ENCODE assay signal across 8 cellular contexts in genomic region chrX:57821703-57822375, GRCh38.
DNase-seq lines count a peak whose midpoint lies in the region; ATAC-seq and TF ChIP-seq lines count a peak whose summit lies in the region.

No MANE protein-coding gene starts in this region.

- no peaks in the 10 kb centered on the region for H3K27me3 ChIP-seq in BE2C

- H3K9me3 ChIP-seq in BE2C, result no peaks in the 10 kb centered on the region

- TF ChIP-seq CTCF in BE2C (IDR thresholded peaks at IDR 0.05; ENCODE audit: low read depth, low read length), result peak; percentile 71

- no peaks in the 10 kb centered on the region for H3K27me3 Mint-ChIP-seq in activated T-cell treated with anti-CD3 and anti-CD28 coated beads, Interleukin-2, amount 50 U/mL, for 4 hours (ENCODE audit: low read depth)

- no peaks in the 10 kb centered on the region for H3K36me3 Mint-ChIP-seq in activated T-cell treated with anti-CD3 and anti-CD28 coated beads, Interleukin-2, amount 50 U/mL, for 4 hours (ENCODE audit: insufficient read depth)

- no peaks in the 10 kb centered on the region for H3K4me1 ChIP-seq in BE2C

- DNase-seq in BE2C (peak; percentile 20), NCI-H526 treated with DMSO at 0.1 percent for 48 hours (lab: John Stamatoyannopoulos, UW) (peak; percentile 55), glomerular visceral epithelial cell (ENCODE audit: extremely low spot score) (peak; percentile 42), renal cortical epithelial cell (ENCODE audit: low read depth) (peak; percentile 50)
- DNase-seq in activated T-cell treated with anti-CD3 and anti-CD28 coated beads, Interleukin-2, amount 50 U/mL, for 4 hours, result peak; percentile 9

- H3K9me3 Mint-ChIP-seq in activated T-cell treated with anti-CD3 and anti-CD28 coated beads, Interleukin-2, amount 50 U/mL, for 4 hours, result no peaks in the 10 kb centered on the region

- no peaks in the 10 kb centered on the region for H3K36me3 ChIP-seq in BE2C

- peak overlapping the region; percentile 33 for H3K4me3 ChIP-seq in BE2C (ENCODE audit: low read depth, low read length)

- ATAC-seq in GM18498 (IDR thresholded peaks at IDR 0.05; ENCODE audit: unreplicated experiment) (peak; percentile 58), HG03442 (IDR thresholded peaks at IDR 0.05; ENCODE audit: unreplicated experiment) (peak; percentile 75), HG02852 (IDR thresholded peaks at IDR 0.05; ENCODE audit: unreplicated experiment) (no peak)
- ATAC-seq in activated T-cell treated with anti-CD3 and anti-CD28 coated beads, Interleukin-2, amount 50 U/mL, for 4 hours, result peak in 1 of 2 donors; percentile 54

- H3K4me1 Mint-ChIP-seq in activated T-cell treated with anti-CD3 and anti-CD28 coated beads, Interleukin-2, amount 50 U/mL, for 4 hours (ENCODE audit: low read depth), result peaks cover 4% of the 10 kb centered on the region

- no peak overlapping the region for H3K4me3 Mint-ChIP-seq in activated T-cell treated with anti-CD3 and anti-CD28 coated beads, Interleukin-2, amount 50 U/mL, for 4 hours
